Comparison of ENCODE assay signal across 17 cellular contexts in the genomic region with DNA sequence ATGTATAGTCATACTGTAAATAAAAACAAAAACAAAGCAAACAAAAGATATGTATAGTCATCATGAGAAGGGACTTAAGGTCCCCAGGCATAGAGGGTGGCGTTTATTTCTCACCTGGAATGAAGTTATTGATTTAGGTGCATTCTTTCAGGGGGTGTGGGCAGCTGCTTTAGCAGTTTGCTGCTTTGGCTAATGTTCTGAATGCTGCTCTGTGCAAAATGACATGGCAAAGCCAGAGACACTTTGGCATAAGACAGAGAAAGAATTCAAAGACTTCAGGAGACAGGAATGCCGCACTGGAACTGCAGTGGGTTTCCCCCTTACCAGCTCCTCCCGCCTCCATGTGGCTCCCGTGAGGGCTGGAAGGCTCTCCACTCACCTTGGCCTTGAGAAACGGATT. TPM values are rescaled to one million over a fixed set of nuclear protein-coding genes. Genes with fewer than 3 reads are reported as not detected.
DNase-seq lines count a peak whose midpoint lies in the region; ATAC-seq and TF ChIP-seq lines count a peak whose summit lies in the region.
"Had no signal": no experiment of that assay in that cellular context is flagged by ENCODE, and none has a peak within 500 bp of the region (broad histone marks: within the 10 kb centered on the region; RNA-seq: fewer than 3 reads in every experiment).

No MANE protein-coding gene starts in this region.

- H3K27me3 ChIP-seq in H9 (ENCODE audit: insufficient read depth, low read length), result no peaks in the 10 kb centered on the region
- no peaks in the 10 kb centered on the region for H3K27me3 ChIP-seq in body of pancreas
- no peaks in the 10 kb centered on the region for H3K27me3 ChIP-seq in mesendoderm (ENCODE audit: insufficient read depth, low read length, poor library complexity)
- H3K27me3 ChIP-seq in upper lobe of right lung, result no peaks in the 10 kb centered on the region

- H2AK5ac ChIP-seq in H9 (ENCODE audit: insufficient read length, low read length), result no peak overlapping the region
- H2AK5ac ChIP-seq in mesendoderm (ENCODE audit: low read length), result no peak overlapping the region

- WGBS in H9 (ENCODE audit: extremely low coverage, insufficient read length, low lambda C conversion rate), result no CpG with 5 or more reads among the region's 5 CpGs
- WGBS in body of pancreas, 2 donors, result 42 to 43% methylated on average over 5 of the region's 5 CpGs
- WGBS in mesendoderm (ENCODE audit: extremely low coverage, insufficient coverage, low lambda C conversion rate), result no CpG with 5 or more reads among the region's 5 CpGs

- no peaks in the 10 kb centered on the region for H3K79me1 ChIP-seq in H9 (ENCODE audit: insufficient read depth, low read depth, low read length, poor library complexity, severe bottlenecking)
- no peaks in the 10 kb centered on the region for H3K79me1 ChIP-seq in mesendoderm (ENCODE audit: low read length)

- H3K36me3 ChIP-seq in body of pancreas (replicated peaks in 1 of 2; ENCODE audit: insufficient read depth in 1 of 2, low read depth in 2 of 2), result no peaks in the 10 kb centered on the region
- H3K36me3 ChIP-seq in mesendoderm (ENCODE audit: control insufficient read depth, insufficient read depth, low read length), result no peaks in the 10 kb centered on the region
- H3K36me3 ChIP-seq in upper lobe of right lung, result no peaks in the 10 kb centered on the region
- H3K36me3 ChIP-seq: HAP-1 had no signal

- no peaks in the 10 kb centered on the region for H3K23me2 ChIP-seq in H9 (ENCODE audit: insufficient read length, low read depth, low read length, poor library complexity, severe bottlenecking)

- no peaks in the 10 kb centered on the region for H3K4me1 ChIP-seq in H9 (ENCODE audit: insufficient read depth, low read length)
- H3K4me1 ChIP-seq in body of pancreas, result peaks cover 13% of the 10 kb centered on the region
- no peaks in the 10 kb centered on the region for H3K4me1 ChIP-seq in mesendoderm (ENCODE audit: control insufficient read depth, low read depth, low read length)
- H3K4me1 ChIP-seq in upper lobe of right lung, result peaks cover 3% of the 10 kb centered on the region
- H3K4me1 ChIP-seq: HAP-1 had no signal

- no peaks in the 10 kb centered on the region for H3K9me3 ChIP-seq in H9 (ENCODE audit: control insufficient read depth, low read depth, low read length)
- no peaks in the 10 kb centered on the region for H3K9me3 ChIP-seq in body of pancreas
- H3K9me3 ChIP-seq in upper lobe of right lung, result no peaks in the 10 kb centered on the region
- H3K9me3 ChIP-seq: HAP-1, SK-N-SH had no signal

- H3K4me1 Mint-ChIP-seq in H9, result no peaks in the 10 kb centered on the region; a peak in 1 of 4 replicates
- H3K4me1 Mint-ChIP-seq in natural killer cell treated with Interleukin-12 subunit alpha and Interleukin-12 subunit beta and Interleukin-15 and Interleukin-18, amount 100 ng/mL, for 72 hours (ENCODE audit: low read depth in 2 of 2), result no peaks in the 10 kb centered on the region

- H2BK5ac ChIP-seq in H9 (ENCODE audit: insufficient read length, low read length) (no peak overlapping the region), mesendoderm (ENCODE audit: low read length) (no peak overlapping the region)

- H3K56ac ChIP-seq in H9 (ENCODE audit: insufficient read length, low read depth, low read length), result no peak overlapping the region
- H3K56ac ChIP-seq in mesendoderm (ENCODE audit: low read length), result no peak overlapping the region

- no peaks in the 10 kb centered on the region for H3K36me3 Mint-ChIP-seq in H9 (ENCODE audit: insufficient read depth in 1 of 3, low read depth in 3 of 3)
- no peaks in the 10 kb centered on the region for H3K36me3 Mint-ChIP-seq in natural killer cell treated with Interleukin-12 subunit alpha and Interleukin-12 subunit beta and Interleukin-15 and Interleukin-18, amount 100 ng/mL, for 72 hours

- no peaks in the 10 kb centered on the region for H4K20me1 ChIP-seq in H9 (ENCODE audit: control insufficient read depth, insufficient read depth, insufficient read length)

- 0 out of 2 replicates have a peak overlapping the region, but pooled peaks have one; percentile 60 for H3K14ac ChIP-seq in H9 (ENCODE audit: insufficient read depth, low read length)

- H3K4ac ChIP-seq in H9 (ENCODE audit: low read depth, low read length), result no peak overlapping the region
- no peak overlapping the region for H3K4ac ChIP-seq in mesendoderm (ENCODE audit: low read depth, low read length)

- no peak overlapping the region for H3K27ac Mint-ChIP-seq in H9
- no peak overlapping the region for H3K27ac Mint-ChIP-seq in natural killer cell treated with Interleukin-12 subunit alpha and Interleukin-12 subunit beta and Interleukin-15 and Interleukin-18, amount 100 ng/mL, for 72 hours

- no peak overlapping the region for H2BK20ac ChIP-seq in H9 (ENCODE audit: low read depth, low read length, poor library complexity, severe bottlenecking)

- no peak overlapping the region for H3K27ac ChIP-seq in H9 (ENCODE audit: insufficient read length, low read depth, low read length)
- peak overlapping the region; percentile 30 to 70 (median 54) for H3K27ac ChIP-seq in body of pancreas
- no peak overlapping the region for H3K27ac ChIP-seq in mesendoderm (ENCODE audit: low read depth, low read length)
- H3K27ac ChIP-seq in upper lobe of right lung, result no peak overlapping the region
- H3K27ac ChIP-seq: C4-2B had no signal

- H3K4me3 ChIP-seq in body of pancreas (no peak overlapping the region), mesendoderm (ENCODE audit: low read length) (no peak overlapping the region), upper lobe of right lung (no peak overlapping the region)
- H3K4me3 ChIP-seq: HAP-1, K562 had no signal

- intact Hi-C loops in body of pancreas (cut with DNase I) (no loop called here), upper lobe of right lung (cut with DNase I) (no loop called here)

- no peaks in the 10 kb centered on the region for H3K9me3 Mint-ChIP-seq in H9
- no peaks in the 10 kb centered on the region for H3K9me3 Mint-ChIP-seq in natural killer cell treated with Interleukin-12 subunit alpha and Interleukin-12 subunit beta and Interleukin-15 and Interleukin-18, amount 100 ng/mL, for 72 hours

- H3K27me3 Mint-ChIP-seq in H9 (ENCODE audit: low read depth), result peaks cover 3% of the 10 kb centered on the region; the same call in 1 of the 2 replicates
- peaks cover 2 to 7% of the 10 kb centered on the region in 2 donors for H3K27me3 Mint-ChIP-seq in natural killer cell treated with Interleukin-12 subunit alpha and Interleukin-12 subunit beta and Interleukin-15 and Interleukin-18, amount 100 ng/mL, for 72 hours

- TF ChIP-seq POLR2A in body of pancreas (IDR thresholded peaks at IDR 0.05), result peak in 1 of 3 donors; percentile 20

- H2BK12ac ChIP-seq in H9 (ENCODE audit: insufficient read length, low read depth, low read length), result no peak overlapping the region

- H3K4me2 ChIP-seq in H9 (ENCODE audit: insufficient read depth, insufficient read length, low read length) (no peak overlapping the region), mesendoderm (ENCODE audit: low read length) (no peak overlapping the region)
- H3K4me2 ChIP-seq: SK-N-SH had no signal

- H4K8ac ChIP-seq in H9 (replicated peaks; ENCODE audit: insufficient read length, low read depth, low read length) (no peak overlapping the region), mesendoderm (ENCODE audit: low read depth, low read length) (no peak overlapping the region)

- DNase-seq in H9 (no peak), body of pancreas (peak; percentile 7 to 54 (median 32)), mesendoderm (peak; percentile 22), upper lobe of right lung (no peak), CD1c-positive myeloid dendritic cell (ENCODE audit: extremely low spot score) (no peak), AG08396 (ENCODE audit: low spot score) (no peak)
- no peak for DNase-seq in natural killer cell treated with Interleukin-12 subunit alpha and Interleukin-12 subunit beta and Interleukin-15 and Interleukin-18, amount 100 ng/mL, for 72 hours (ENCODE audit: low spot score)
- DNase-seq: ACHN, AML-193, GDM1, NCI-H1092 treated with DMSO at 0.1 percent for 48 hours, NCI-H446 treated with DMSO at 0.1 percent for 48 hours, SHP77 treated with DMSO at 0.1 percent for 48 hours, SK-N-SH had no signal

- ATAC-seq in body of pancreas (peak; percentile 84), upper lobe of right lung (peak; percentile 65)
- ATAC-seq in natural killer cell treated with Interleukin-12 subunit alpha and Interleukin-12 subunit beta and Interleukin-15 and Interleukin-18, amount 100 ng/mL, for 72 hours, result no peak
- ATAC-seq: K562 had no signal

- H2BK15ac ChIP-seq in H9 (ENCODE audit: low read depth, low read length), result no peak overlapping the region
- H2BK15ac ChIP-seq in mesendoderm (replicated peaks; ENCODE audit: low read depth), result no peak overlapping the region

- no peak overlapping the region for H3K18ac ChIP-seq in H9 (ENCODE audit: insufficient read length, low read depth, low read length)
- H3K18ac ChIP-seq in mesendoderm (ENCODE audit: low read length), result no peak overlapping the region

- no peak overlapping the region for H2BK120ac ChIP-seq in H9 (ENCODE audit: low read depth, low read length, poor library complexity, severe bottlenecking)
- H2BK120ac ChIP-seq in mesendoderm (ENCODE audit: low read depth, low read length), result no peak overlapping the region

- H3K4me3 Mint-ChIP-seq in H9, result no peak overlapping the region; a peak in 1 of 5 replicates
- no peak overlapping the region for H3K4me3 Mint-ChIP-seq in natural killer cell treated with Interleukin-12 subunit alpha and Interleukin-12 subunit beta and Interleukin-15 and Interleukin-18, amount 100 ng/mL, for 72 hours

- no peak overlapping the region for H3K23ac ChIP-seq in H9 (ENCODE audit: insufficient read length, low read depth, low read length)
- H3K23ac ChIP-seq in mesendoderm (ENCODE audit: low read length), result no peak overlapping the region

- H3K9ac ChIP-seq in H9 (ENCODE audit: extremely low read depth, insufficient read length, low read length) (no peak overlapping the region), mesendoderm (ENCODE audit: low read length) (no peak overlapping the region)
- H3K9ac ChIP-seq: SK-N-SH had no signal

- H4K91ac ChIP-seq in H9 (ENCODE audit: insufficient read length, low read depth, low read length), result no peak overlapping the region

- TF ChIP-seq CTCF in H9 (conservative IDR thresholded peaks at IDR 0.05) (no peak), body of pancreas (IDR thresholded peaks at IDR 0.05) (no peak), upper lobe of right lung (IDR thresholded peaks at IDR 0.05) (no peak)

- H4K5ac ChIP-seq in H9 (ENCODE audit: insufficient read length, low read depth, low read length) (no peak overlapping the region), mesendoderm (ENCODE audit: low read length) (no peak overlapping the region)

- H3T11ph ChIP-seq in H9 (ENCODE audit: low read length), result no peak overlapping the region

- H2AFZ ChIP-seq in H9 (ENCODE audit: low read length), result no peak overlapping the region

- H3K79me2 ChIP-seq in H9 (ENCODE audit: insufficient read depth, low read length), result no peaks in the 10 kb centered on the region
- no peaks in the 10 kb centered on the region for H3K79me2 ChIP-seq in mesendoderm (ENCODE audit: control insufficient read depth, insufficient read depth, low read length)

RNA-seq across cellular contexts. Expression of gene NELFCD, which starts 36.4 kb away (rescaled TPM):
- 53.5 and 57.8 TPM in 2 replicates for total RNA-seq in H9 (2021)
- 10 to 100 TPM; 35.9 to 45.9 TPM for total RNA-seq in body of pancreas
- polyA plus RNA-seq in mesendoderm (2013, experiment 1 of 2), result 54.9 TPM
- 53.5 TPM for polyA plus RNA-seq in mesendoderm (2013, experiment 2 of 2)
- total RNA-seq in upper lobe of right lung, result 51.2 TPM
- 100 to 1,000 TPM in 1 of 2 donors, 10 to 100 TPM in 1; 89.1 to 106 TPM for total RNA-seq in natural killer cell treated with Interleukin-12 subunit alpha and Interleukin-12 subunit beta and Interleukin-15 and Interleukin-18, amount 100 ng/mL, for 72 hours

Comparison
In these comparisons a context has a peak if more than half of its experiments do, and no peak if none do; other contexts are left out.
1. DNase-seq: peak in body of pancreas (4 of 4) and mesendoderm (single experiment); none in H9 (single experiment), upper lobe of right lung (single experiment), CD1c-positive myeloid dendritic cell (single experiment), AG08396 (single experiment) and natural killer cell treated with Interleukin-12 subunit alpha and Interleukin-12 subunit beta and Interleukin-15 and Interleukin-18, amount 100 ng/mL, for 72 hours (single experiment).
2. H3K27ac ChIP-seq: peak in body of pancreas (4 of 4); none in H9 (single experiment), mesendoderm (single experiment) and upper lobe of right lung (single experiment).
3. ATAC-seq: peak in body of pancreas (single experiment) and upper lobe of right lung (single experiment); none in natural killer cell treated with Interleukin-12 subunit alpha and Interleukin-12 subunit beta and Interleukin-15 and Interleukin-18, amount 100 ng/mL, for 72 hours (0 of 2).